Comparison of ENCODE assay signal across 8 cellular contexts in genomic region chr13:19984430-19985218, GRCh38. TPM values are rescaled to one million over a fixed set of nuclear protein-coding genes. Genes with fewer than 3 reads are reported as not detected.
DNase-seq lines count a peak whose midpoint lies in the region; ATAC-seq and TF ChIP-seq lines count a peak whose summit lies in the region.

No MANE protein-coding gene starts in this region.

- H3K36me3 Mint-ChIP-seq in activated CD4-positive, alpha-beta memory T cell treated with anti-CD3 and anti-CD28 coated beads, Interleukin-2, amount 10 ng/mL, durations not matched to agents 7 days and 5 days (ENCODE audit: low read depth) = peaks cover 19% of the 10 kb centered on the region

- no peaks in the 10 kb centered on the region for H3K27me3 Mint-ChIP-seq in activated CD4-positive, alpha-beta memory T cell treated with anti-CD3 and anti-CD28 coated beads, Interleukin-2, amount 10 ng/mL, durations not matched to agents 7 days and 5 days

- intact Hi-C loops in tibial artery (cut with DNase I; ENCODE audit: low total_unique reads) = no loop called here

- H3K9me3 ChIP-seq in HUES48 (ENCODE audit: control insufficient read depth, insufficient read depth, low read length) (no peaks in the 10 kb centered on the region), tibial artery (peaks cover 0 to under 1% (median 0%) of the 10 kb centered on the region in 3 donors)

- TF ChIP-seq CTCF in tibial artery (IDR thresholded peaks at IDR 0.05) = peak; percentile 46 to 59

- peaks cover 35% of the 10 kb centered on the region for H3K4me1 Mint-ChIP-seq in activated CD4-positive, alpha-beta memory T cell treated with anti-CD3 and anti-CD28 coated beads, Interleukin-2, amount 10 ng/mL, durations not matched to agents 7 days and 5 days

- H3K4me1 ChIP-seq in HUES48 (ENCODE audit: control insufficient read depth, insufficient read depth, low read length) = peaks cover 29% of the 10 kb centered on the region
- peaks cover 0 to 15% (median 5%) of the 10 kb centered on the region in 4 donors for H3K4me1 ChIP-seq in tibial artery

- DNase-seq in DMS 273 (lab: John Stamatoyannopoulos, UW; ENCODE audit: unreplicated experiment) (peak; percentile 16), DMS 273 treated with DMSO at 0.1 percent for 48 hours (lab: John Stamatoyannopoulos, UW) (no peak), hepatic stellate cell (ENCODE audit: low spot score) (peak; percentile 58), tibial artery (no peak), NK-92 (lab: John Stamatoyannopoulos, UW; ENCODE audit: unreplicated experiment) (no peak)
- DNase-seq in activated CD4-positive, alpha-beta memory T cell treated with anti-CD3 and anti-CD28 coated beads, Interleukin-2, amount 10 ng/mL, durations not matched to agents 7 days and 5 days = peak; percentile 18

- H3K27ac Mint-ChIP-seq in activated CD4-positive, alpha-beta memory T cell treated with anti-CD3 and anti-CD28 coated beads, Interleukin-2, amount 10 ng/mL, durations not matched to agents 7 days and 5 days = peak overlapping the region; percentile 66

- POLR2A ChIA-PET in activated CD4-positive, alpha-beta memory T cell treated with anti-CD3 and anti-CD28 coated beads, Interleukin-2, amount 10 ng/mL, durations not matched to agents 7 days and 5 days (lab: Charles Lee) = interaction anchor here (0.8 to 3.1 kb wide), 5 partner anchors 16 to 541 kb away, joined by 4 to 10 read pairs (median 6); partner anchors contain the start of genes CRYL1, GJA3 and ZMYM5

- H3K36me3 ChIP-seq in HUES48 (ENCODE audit: control insufficient read depth, insufficient read depth, low read length) (peaks cover 19% of the 10 kb centered on the region), tibial artery (peaks cover under 1 to 6% (median 5%) of the 10 kb centered on the region in 3 donors)

- no peaks in the 10 kb centered on the region for H3K27me3 ChIP-seq in HUES48 (ENCODE audit: control insufficient read depth, insufficient read depth, low read length)
- H3K27me3 ChIP-seq in tibial artery = no peaks in the 10 kb centered on the region

- H3K27ac ChIP-seq in HUES48 (ENCODE audit: low read depth, low read length) (peak overlapping the region; percentile 59), tibial artery (no peak overlapping the region)

- no peak overlapping the region for H3K4me3 ChIP-seq in HUES48 (ENCODE audit: low read depth, low read length)
- no peak overlapping the region for H3K4me3 ChIP-seq in tibial artery

- H3K4me3 Mint-ChIP-seq in activated CD4-positive, alpha-beta memory T cell treated with anti-CD3 and anti-CD28 coated beads, Interleukin-2, amount 10 ng/mL, durations not matched to agents 7 days and 5 days = no peak overlapping the region

- peak; percentile 79 for ATAC-seq in GM21423 (IDR thresholded peaks at IDR 0.05; ENCODE audit: unreplicated experiment)

- H3K9me3 Mint-ChIP-seq in activated CD4-positive, alpha-beta memory T cell treated with anti-CD3 and anti-CD28 coated beads, Interleukin-2, amount 10 ng/mL, durations not matched to agents 7 days and 5 days = no peaks in the 10 kb centered on the region

- CTCF ChIA-PET in activated CD4-positive, alpha-beta memory T cell treated with anti-CD3 and anti-CD28 coated beads, Interleukin-2, amount 10 ng/mL, durations not matched to agents 7 days and 5 days (lab: Charles Lee) = interaction anchor here (0.6 to 3.7 kb wide), 22 partner anchors 9 to 525 kb away, joined by 3 to 46 read pairs (median 4); partner anchors contain the start of gene GJA3

- H3K9ac ChIP-seq in HUES48 (ENCODE audit: low read depth, low read length) = no peak overlapping the region

RNA-seq across cellular contexts. Expression of gene ZMYM2, which starts 26.1 kb away (rescaled TPM):
- total RNA-seq in activated CD4-positive, alpha-beta memory T cell treated with anti-CD3 and anti-CD28 coated beads, Interleukin-2, amount 10 ng/mL, durations not matched to agents 7 days and 5 days = 10 to 100 TPM; 61.8 TPM

Comparison
In these comparisons a context has a peak if more than half of its experiments do, and no peak if none do; other contexts are left out.
1. DNase-seq: peak in DMS 273 (single experiment), activated CD4-positive, alpha-beta memory T cell treated with anti-CD3 and anti-CD28 coated beads, Interleukin-2, amount 10 ng/mL, durations not matched to agents 7 days and 5 days (single experiment) and hepatic stellate cell (single experiment); none in DMS 273 treated with DMSO at 0.1 percent for 48 hours (single experiment), tibial artery (0 of 2) and NK-92 (single experiment).